18 cellular contexts compared by ENCODE assay signal in genomic region chr6:132359891-132360290, GRCh38. TPM values are rescaled to one million over a fixed set of nuclear protein-coding genes. Genes with fewer than 3 reads are reported as not detected.
DNase-seq lines count a peak whose midpoint lies in the region; ATAC-seq and TF ChIP-seq lines count a peak whose summit lies in the region.
"Had no signal": no experiment of that assay in that cellular context is flagged by ENCODE, and none has a peak within 500 bp of the region (broad histone marks: within the 10 kb centered on the region; RNA-seq: fewer than 3 reads in every experiment).

No MANE protein-coding gene starts in this region.

- peak overlapping the region; percentile 6; the same call in 1 of the 2 replicates for H2AFZ ChIP-seq in OCI-LY1 (ENCODE audit: low read length)
- no peak overlapping the region for H2AFZ ChIP-seq in GM23248

- intact Hi-C loops in activated B cell treated with CpG ODN at 0.5 μM for 24 hours (cut with micrococcal nuclease) (loop anchor here (10.0 kb wide), 1 partner anchor 1875 kb away; no protein-coding TSS in a partner anchor), Calu3 (cut with micrococcal nuclease; ENCODE audit: unreplicated experiment) (no loop called here)

- H3K4me3 ChIP-seq in OCI-LY1 (ENCODE audit: low read depth, low read length, poor library complexity, severe bottlenecking), result no peak overlapping the region
- H3K4me3 ChIP-seq in GM23248, result no peak overlapping the region

- H3K4me3 Mint-ChIP-seq in activated B cell treated with CpG ODN at 0.5 μM for 24 hours, result no peak overlapping the region
- no peak overlapping the region for H3K4me3 Mint-ChIP-seq in Calu3 (ENCODE audit: low read depth, unreplicated experiment)
- H3K4me3 Mint-ChIP-seq: CD4-positive, CD25-positive, alpha-beta regulatory T cell; CD8-positive, alpha-beta memory T cell had no signal

- H4K20me1 ChIP-seq in OCI-LY1 (ENCODE audit: insufficient read depth, low read length) (no peaks in the 10 kb centered on the region), GM23248 (ENCODE audit: insufficient read depth) (no peaks in the 10 kb centered on the region)

- POLR2A ChIA-PET in activated B cell treated with CpG ODN at 0.5 μM for 24 hours (lab: Charles Lee), result no interaction called here

- H3K9me3 Mint-ChIP-seq in activated B cell treated with CpG ODN at 0.5 μM for 24 hours (peaks cover 2% of the 10 kb centered on the region), Calu3 (ENCODE audit: low read depth, unreplicated experiment) (no peaks in the 10 kb centered on the region)
- H3K9me3 Mint-ChIP-seq: CD8-positive, alpha-beta memory T cell had no signal

- H3K4me1 ChIP-seq in OCI-LY1 (ENCODE audit: insufficient read depth, low read length, severe bottlenecking) (peaks cover 85% of the 10 kb centered on the region), GM23248 (ENCODE audit: insufficient read depth) (peaks cover 29% of the 10 kb centered on the region)

- H3K79me2 ChIP-seq in OCI-LY1 (ENCODE audit: insufficient read depth, low read length) (no peaks in the 10 kb centered on the region), GM23248 (ENCODE audit: insufficient read depth) (peaks cover 4% of the 10 kb centered on the region; the same call in 1 of the 2 replicates)

- H3K9me3 ChIP-seq in OCI-LY1 (ENCODE audit: low read length) (no peaks in the 10 kb centered on the region), GM23248 (ENCODE audit: low read depth) (no peaks in the 10 kb centered on the region)

- DNase-seq in activated B cell treated with CpG ODN at 0.5 μM for 24 hours (no peak), myocyte (ENCODE audit: low read depth) (peak; percentile 32), AG20443 (ENCODE audit: low spot score) (no peak), GM23248 (no peak), Calu3 (no peak)
- no peak for DNase-seq in stimulated activated CD4-positive, alpha-beta T cell treated with anti-CD3 and anti-CD28 coated beads, Interleukin-1b, Interleukin-23, amount 100 ng/mL, for 48 hours
- DNase-seq: ACHN; AML-193; C1 segment of cervical spinal cord; CD4-positive, CD25-positive, alpha-beta regulatory T cell; CD8-positive, alpha-beta memory T cell; COR-L47; GOT3; H7; KBM-7 had no signal

- H3K27ac ChIP-seq in OCI-LY1 (ENCODE audit: low read depth, low read length, poor library complexity, severe bottlenecking), result peak overlapping the region; percentile 81
- no peak overlapping the region for H3K27ac ChIP-seq in GM23248

- H3K4me2 ChIP-seq in OCI-LY1 (ENCODE audit: low read length) (no peak overlapping the region), GM23248 (ENCODE audit: unreplicated experiment) (no peak overlapping the region)

- in situ Hi-C loops in GM23248 (cut with MboI), result no loop called here

- H3K36me3 Mint-ChIP-seq in activated B cell treated with CpG ODN at 0.5 μM for 24 hours (ENCODE audit: low read depth) (peaks cover 4% of the 10 kb centered on the region), Calu3 (ENCODE audit: insufficient read depth, unreplicated experiment) (no peaks in the 10 kb centered on the region)
- H3K36me3 Mint-ChIP-seq: CD4-positive, CD25-positive, alpha-beta regulatory T cell had no signal

- CTCF ChIA-PET in activated B cell treated with CpG ODN at 0.5 μM for 24 hours (lab: Charles Lee), result interaction anchor here (2.0 to 2.4 kb wide), 2 partner anchors 80 to 125 kb away, joined by 5 to 9 read pairs; no protein-coding TSS in a partner anchor
- CTCF ChIA-PET in Calu3 (lab: Charles Lee), result no interaction called here

- H3K9me2 ChIP-seq in OCI-LY1 (ENCODE audit: low read depth, low read length) (no peaks in the 10 kb centered on the region), GM23248 (ENCODE audit: insufficient read depth) (no peaks in the 10 kb centered on the region)

- 59 to 61% methylated on average over 2 of the region's 2 CpGs for WGBS in GM23248 (ENCODE audit: low coverage in 1 of 2, low lambda C conversion rate in 2 of 2, missing lambda C conversion rate in 2 of 2), 2 experiments

- BruUV-seq in Calu3 (replicated peaks; lab: Mats Ljungman, UMichigan), result no TSS peak

- H3K27me3 Mint-ChIP-seq in activated B cell treated with CpG ODN at 0.5 μM for 24 hours (no peaks in the 10 kb centered on the region), Calu3 (ENCODE audit: unreplicated experiment) (no peaks in the 10 kb centered on the region)
- H3K27me3 Mint-ChIP-seq: CD4-positive, CD25-positive, alpha-beta regulatory T cell; IgD-negative memory B cell had no signal

- TF ChIP-seq CTCF in OCI-LY1 (IDR thresholded peaks at IDR 0.05; ENCODE audit: low read length) (no peak), activated B cell treated with CpG ODN at 0.5 μM for 24 hours (IDR thresholded peaks at IDR 0.05) (no peak), Calu3 (IDR thresholded peaks at IDR 0.05; ENCODE audit: unreplicated experiment) (no peak)

- H3K36me3 ChIP-seq in OCI-LY1 (ENCODE audit: insufficient read depth, low read length) (no peaks in the 10 kb centered on the region), GM23248 (ENCODE audit: low read depth) (peaks cover 70% of the 10 kb centered on the region)

- H3K4me1 Mint-ChIP-seq in activated B cell treated with CpG ODN at 0.5 μM for 24 hours (peaks cover 70% of the 10 kb centered on the region), Calu3 (ENCODE audit: low read depth, unreplicated experiment) (no peaks in the 10 kb centered on the region)

- H3K9ac ChIP-seq in OCI-LY1 (ENCODE audit: low read length), result no peak overlapping the region
- no peak overlapping the region for H3K9ac ChIP-seq in GM23248

- H3F3A ChIP-seq in OCI-LY1 (ENCODE audit: insufficient read depth, low read length), result 0 out of 2 replicates have a peak, but pooled peaks cover 3% of the 10 kb centered on the region
- H3F3A ChIP-seq in GM23248 (ENCODE audit: insufficient read depth), result peaks cover 28% of the 10 kb centered on the region

- H3K27me3 ChIP-seq in OCI-LY1 (ENCODE audit: insufficient read depth, low read length) (no peaks in the 10 kb centered on the region), GM23248 (replicated peaks; ENCODE audit: insufficient read depth) (no peaks in the 10 kb centered on the region)

- ATAC-seq in activated B cell treated with CpG ODN at 0.5 μM for 24 hours (ENCODE audit: low read depth), result no peak
- ATAC-seq: HepG2 had no signal

- H3K27ac Mint-ChIP-seq in activated B cell treated with CpG ODN at 0.5 μM for 24 hours (peak overlapping the region; percentile 16), Calu3 (ENCODE audit: unreplicated experiment) (no peak overlapping the region)
- H3K27ac Mint-ChIP-seq: CD8-positive, alpha-beta memory T cell had no signal

RNA-seq across cellular contexts. Expression of gene MOXD1, which starts 41.4 kb away (rescaled TPM):
- total RNA-seq in activated B cell treated with CpG ODN at 0.5 μM for 24 hours (3.2 and 3.7 TPM in 2 replicates), myocyte (4.5 and 6.5 TPM in 2 replicates), Calu3 (2022) (13.2 and 13.6 TPM in 2 replicates)
- 9.1 TPM for polyA plus RNA-seq in myocyte (2012)
- 522 and 528 TPM in 2 replicates for total RNA-seq in GM23248 (2014; rRNA removed; shearing (Covaris generic))
- 557 and 564 TPM in 2 replicates for polyA plus RNA-seq in GM23248 (2016; fragmentation: Nextera tagmentation; extraction: Ambion mirVana)
- total RNA-seq: CD4-positive, CD25-positive, alpha-beta regulatory T cell; CD8-positive, alpha-beta memory T cell; HepG2 had no signal
- polyA plus RNA-seq: CD4-positive, CD25-positive, alpha-beta regulatory T cell had no signal

Comparison
In these comparisons a context has a peak if more than half of its experiments do, and no peak if none do; other contexts are left out.
1. RNA of gene MOXD1, which starts 41.4 kb away (total RNA-seq): 522 to 528 TPM in GM23248; 13.2 to 13.6 TPM in Calu3, 4.5 to 6.5 TPM in myocyte and 3.2 to 3.7 TPM in activated B cell treated with CpG ODN at 0.5 μM for 24 hours; every median in the first group is over 10 times any median in the second.